Comparison of ENCODE assay signal across 26 cellular contexts in genomic region chr14:60680511-60680910, GRCh38. TPM values are rescaled to one million over a fixed set of nuclear protein-coding genes. Genes with fewer than 3 reads are reported as not detected.
"Had no signal": no experiment of that assay in that cellular context is flagged by ENCODE, and none has a peak within 500 bp of the region (broad histone marks: within the 10 kb centered on the region; RNA-seq: fewer than 3 reads in every experiment).

No MANE protein-coding gene starts in this region.

- H3K27ac ChIP-seq: neural progenitor cell, pancreas, prostate gland, right lobe of liver, sigmoid colon, stomach, thoracic aorta, tibial artery, transverse colon, upper lobe of left lung, vagina had no signal

- H3K4me3 ChIP-seq: neural progenitor cell, pancreas, prostate gland, right lobe of liver, sigmoid colon, stomach, thoracic aorta, tibial artery, transverse colon, upper lobe of left lung, vagina had no signal

- H3K9me3 Mint-ChIP-seq: natural killer cell; stimulated activated naive CD8-positive, alpha-beta T cell treated with anti-CD3 and anti-CD28 coated beads, Interleukin-15, Interleukin-2, amounts not matched to agents 100 ng/mL and 50 ng/mL, for 24 hours had no signal

- H3K4me3 Mint-ChIP-seq: naive thymus-derived CD4-positive, alpha-beta T cell; natural killer cell; nephron; neural progenitor cell; stimulated activated effector memory CD8-positive, alpha-beta T cell treated with anti-CD3 and anti-CD28 coated beads, Interleukin-12 subunit alpha, Interleukin-12 subunit beta, amount 100 ng/mL, for 72 hours; stimulated activated naive B cell treated with anti-CD40 and anti-IgM and Interleukin-4, amounts not matched to agents 10 μg/mL and 1 μg/mL and 100 μg/mL, for 72 hours; stimulated activated naive CD8-positive, alpha-beta T cell treated with anti-CD3 and anti-CD28 coated beads, Interleukin-15, Interleukin-2, amounts not matched to agents 100 ng/mL and 50 ng/mL, for 24 hours had no signal

- H3K4me1 Mint-ChIP-seq: naive thymus-derived CD4-positive, alpha-beta T cell; natural killer cell; stimulated activated effector memory CD8-positive, alpha-beta T cell treated with anti-CD3 and anti-CD28 coated beads, Interleukin-12 subunit alpha, Interleukin-12 subunit beta, amount 100 ng/mL, for 72 hours; stimulated activated naive B cell treated with anti-CD40 and anti-IgM and Interleukin-4, amounts not matched to agents 10 μg/mL and 1 μg/mL and 100 μg/mL, for 72 hours had no signal

- H3K4me1 ChIP-seq: pancreas, prostate gland, right lobe of liver, sigmoid colon, stomach, tibial artery, transverse colon, upper lobe of left lung, vagina had no signal

- ATAC-seq: naive thymus-derived CD4-positive, alpha-beta T cell; natural killer cell; pancreas; right cardiac atrium; right lobe of liver; stimulated activated effector memory CD8-positive, alpha-beta T cell treated with anti-CD3 and anti-CD28 coated beads, Interleukin-12 subunit alpha, Interleukin-12 subunit beta, amount 100 ng/mL, for 72 hours; stimulated activated naive B cell treated with anti-CD40 and anti-IgM and Interleukin-4, amounts not matched to agents 10 μg/mL and 1 μg/mL and 100 μg/mL, for 72 hours had no signal

- H3K36me3 Mint-ChIP-seq: naive thymus-derived CD4-positive, alpha-beta T cell; natural killer cell; neural progenitor cell; stimulated activated effector memory CD8-positive, alpha-beta T cell treated with anti-CD3 and anti-CD28 coated beads, Interleukin-12 subunit alpha, Interleukin-12 subunit beta, amount 100 ng/mL, for 72 hours; stimulated activated naive B cell treated with anti-CD40 and anti-IgM and Interleukin-4, amounts not matched to agents 10 μg/mL and 1 μg/mL and 100 μg/mL, for 72 hours had no signal

- H3K9me3 ChIP-seq: pancreas, prostate gland, right lobe of liver, thoracic aorta, transverse colon, upper lobe of left lung, vagina had no signal

- H3K27me3 ChIP-seq: neural progenitor cell, pancreas, right lobe of liver, tibial artery, transverse colon, upper lobe of left lung, vagina had no signal

- H3K36me3 ChIP-seq: neural progenitor cell, pancreas, prostate gland, right lobe of liver, sigmoid colon, stomach, thoracic aorta, tibial artery, transverse colon, upper lobe of left lung, vagina had no signal

- H3K27ac Mint-ChIP-seq: naive thymus-derived CD4-positive, alpha-beta T cell; natural killer cell; nephron; neural progenitor cell; stimulated activated effector memory CD8-positive, alpha-beta T cell treated with anti-CD3 and anti-CD28 coated beads, Interleukin-12 subunit alpha, Interleukin-12 subunit beta, amount 100 ng/mL, for 72 hours; stimulated activated naive B cell treated with anti-CD40 and anti-IgM and Interleukin-4, amounts not matched to agents 10 μg/mL and 1 μg/mL and 100 μg/mL, for 72 hours; stimulated activated naive CD8-positive, alpha-beta T cell treated with anti-CD3 and anti-CD28 coated beads, Interleukin-15, Interleukin-2, amounts not matched to agents 100 ng/mL and 50 ng/mL, for 24 hours had no signal

- DNase-seq: naive thymus-derived CD4-positive, alpha-beta T cell; natural killer cell; occipital lobe; pancreas; right cardiac atrium; right lobe of liver; sigmoid colon; small intestine; stimulated activated CD4-positive, alpha-beta T cell treated with anti-CD3 and anti-CD28 coated beads, Interleukin-15, amount 100 ng/mL, for 24 hours; stimulated activated CD4-positive, alpha-beta T cell treated with anti-CD3 and anti-CD28 coated beads, Interleukin-2, amount 100 ng/mL, for 24 hours; stimulated activated CD4-positive, alpha-beta T cell treated with anti-CD3 and anti-CD28 coated beads, Interleukin-2, amount 100 ng/mL, for 48 hours; stimulated activated CD4-positive, alpha-beta T cell treated with anti-CD3 and anti-CD28 coated beads, Interleukin-4, amount 100 ng/mL, for 24 hours; stimulated activated naive B cell treated with anti-CD40 and anti-IgM and Interleukin-4, amounts not matched to agents 10 μg/mL and 1 μg/mL and 100 μg/mL, for 72 hours; stimulated activated naive CD4-positive, alpha-beta T cell treated with Interleukin-2 at 50 U/mL for 16 hours; stomach; tibial artery; transverse colon; upper lobe of left lung had no signal

RNA-seq across cellular contexts. Expression of gene SIX1, which starts 31.2 kb away (rescaled TPM):
- total RNA-seq: natural killer cell, right cardiac atrium, right lobe of liver had no signal
- polyA plus RNA-seq: naive thymus-derived CD4-positive, alpha-beta T cell; neural cell had no signal

RNA-seq across cellular contexts. Expression of gene SIX4, which starts 43.6 kb away (rescaled TPM):
- total RNA-seq: natural killer cell had no signal
- polyA plus RNA-seq: naive thymus-derived CD4-positive, alpha-beta T cell had no signal
